In the genomic region with DNA sequence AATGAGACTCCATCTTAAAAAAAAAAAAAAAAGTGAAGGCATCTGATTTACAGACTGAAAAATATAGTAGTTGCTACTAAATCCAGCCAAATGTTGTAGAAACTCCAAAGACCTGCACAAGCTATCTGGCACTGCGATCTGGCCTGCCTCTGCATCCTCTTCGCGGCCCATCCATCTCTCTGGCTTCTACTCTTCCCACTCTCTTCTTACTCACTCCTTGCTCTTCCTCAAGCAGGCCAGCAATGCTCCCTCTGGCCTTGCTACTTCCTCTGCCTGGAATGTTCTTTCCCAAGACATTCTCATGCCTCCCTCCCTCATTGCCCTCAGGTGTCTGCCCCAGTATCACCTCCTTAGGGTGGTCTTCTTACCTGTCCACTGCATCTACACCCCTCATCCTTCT, we compare ENCODE assay signal across 9 cellular contexts.
"Had no signal": no experiment of that assay in that cellular context is flagged by ENCODE, and none has a peak within 500 bp of the region (broad histone marks: within the 10 kb centered on the region; RNA-seq: fewer than 3 reads in every experiment).

No MANE protein-coding gene starts in this region.

- H3K4me2 ChIP-seq: GM23338 had no signal

- DNase-seq: H9, HCEC 1CT, HFFc6, IMR-90, KBM-7 had no signal

- H3K4me3 ChIP-seq: GM23338 had no signal

- H3K4me3 Mint-ChIP-seq: GM23338, H9, HFFc6 had no signal

- H3K27ac Mint-ChIP-seq: GM23338, H9, HFFc6 had no signal

- H2AFZ ChIP-seq: GM23338 had no signal

- ATAC-seq: GM23338 had no signal

- H3K9me3 Mint-ChIP-seq: GM23338, H9, HFFc6 had no signal

- FAIRE-seq: H1, H54, HTR-8/SVneo had no signal
